In the genomic region with DNA sequence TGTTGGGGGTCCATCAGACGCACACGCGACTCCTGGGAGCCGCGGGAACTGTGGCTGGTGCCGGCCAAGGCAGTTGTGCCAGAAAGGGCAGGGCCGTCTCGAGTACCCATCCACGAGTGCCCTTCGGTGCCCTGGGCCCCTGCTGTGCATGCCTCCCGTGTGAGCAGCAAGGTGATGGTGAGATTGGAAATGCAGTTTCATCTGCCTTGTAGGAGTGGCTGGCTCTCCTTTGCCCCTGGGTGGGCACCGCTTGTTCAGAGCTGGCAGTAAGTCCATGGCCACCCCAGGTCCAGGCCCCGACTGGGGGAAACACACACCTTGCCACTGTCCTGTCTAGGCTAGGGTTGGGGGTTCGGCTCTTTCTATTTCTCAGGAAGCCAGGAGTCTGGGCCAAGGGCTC, we compare ENCODE assay signal across 19 cellular contexts. TPM values are rescaled to one million over a fixed set of nuclear protein-coding genes. Genes with fewer than 3 reads are reported as not detected.
"Had no signal": no experiment of that assay in that cellular context is flagged by ENCODE, and none has a peak within 500 bp of the region (broad histone marks: within the 10 kb centered on the region; RNA-seq: fewer than 3 reads in every experiment).

No MANE protein-coding gene starts in this region.

- DNase-seq: effector CD4-positive, alpha-beta T cell; foreskin melanocyte; islet precursor cell; occipital lobe; retina; small intestine; stimulated activated CD4-positive, alpha-beta T cell treated with anti-CD3 and anti-CD28 coated beads, Interleukin-12 subunit alpha, Interleukin-12 subunit beta, amount 100 ng/mL, for 4 hours; stimulated activated naive CD8-positive, alpha-beta T cell treated with anti-CD3 and anti-CD28 coated beads, Interleukin-15, Interleukin-2, amounts not matched to agents 100 U/mL and 50 U/mL, for 24 hours; uterus had no signal

- H3K27ac Mint-ChIP-seq: naive thymus-derived CD8-positive, alpha-beta T cell; neural progenitor cell; type B pancreatic cell had no signal

- H3K4me2 ChIP-seq: neural progenitor cell had no signal

- H3K79me2 ChIP-seq: parathyroid adenoma had no signal

- H3K9ac ChIP-seq: neural progenitor cell, parathyroid adenoma had no signal

- H3K36me3 Mint-ChIP-seq: naive thymus-derived CD8-positive, alpha-beta T cell; neural progenitor cell; type B pancreatic cell had no signal

- H3K27ac ChIP-seq: cardiac muscle cell, coronary artery, neural progenitor cell, parathyroid adenoma, prostate gland, suprapubic skin, thyroid gland, uterus had no signal

- H2AFZ ChIP-seq: neural progenitor cell, parathyroid adenoma had no signal

- H3K36me3 ChIP-seq: cardiac muscle cell, neural progenitor cell, prostate gland, suprapubic skin, thyroid gland, uterus had no signal

- ATAC-seq: mucosa of descending colon; naive thymus-derived CD8-positive, alpha-beta T cell; stimulated activated naive CD8-positive, alpha-beta T cell treated with anti-CD3 and anti-CD28 coated beads, Interleukin-15, Interleukin-2, amounts not matched to agents 100 U/mL and 50 U/mL, for 24 hours had no signal

- H3K4me3 ChIP-seq: cardiac muscle cell, coronary artery, mucosa of descending colon, neural progenitor cell, prostate gland, suprapubic skin, thyroid gland, uterus had no signal

- H3K4me1 ChIP-seq: parathyroid adenoma had no signal

- H3K4me3 Mint-ChIP-seq: naive thymus-derived CD8-positive, alpha-beta T cell; neural progenitor cell; type B pancreatic cell had no signal

- H3K9me3 Mint-ChIP-seq: naive thymus-derived CD8-positive, alpha-beta T cell; neural progenitor cell; type B pancreatic cell had no signal

- H3K9me3 ChIP-seq: mucosa of descending colon, prostate gland, suprapubic skin, thyroid gland, uterus had no signal

RNA-seq across cellular contexts. Expression of gene NKD2, which starts 5.7 kb away (rescaled TPM):
- total RNA-seq: naive thymus-derived CD8-positive, alpha-beta T cell had no signal
